In the genomic region with DNA sequence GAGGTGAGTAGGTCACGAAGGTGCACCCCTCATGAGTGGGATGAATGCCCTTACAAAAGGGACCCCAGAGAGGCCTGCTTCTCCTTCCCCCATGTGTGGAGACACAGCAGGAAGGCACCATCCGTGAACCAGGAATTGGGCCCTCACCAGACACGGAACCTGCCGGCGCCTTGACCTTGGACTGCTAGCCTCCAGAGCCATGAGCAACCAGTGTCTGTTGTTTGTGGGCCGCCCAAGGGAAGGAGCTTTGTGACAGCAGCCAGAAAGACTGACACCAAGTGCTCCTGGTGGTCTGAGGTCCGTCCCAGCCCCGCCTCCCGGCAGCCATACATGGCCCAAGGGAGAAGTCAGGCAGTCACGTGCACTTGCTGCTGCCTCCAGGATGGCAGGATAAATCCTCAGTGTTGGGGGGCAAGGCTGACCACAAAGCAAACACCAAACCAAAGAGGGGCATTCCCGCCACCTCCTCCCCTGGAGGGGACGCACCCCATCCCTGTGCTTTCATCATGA, we compare ENCODE assay signal across 2 cellular contexts.
TF ChIP-seq lines count a peak whose summit lies in the region.

No MANE protein-coding gene starts in this region.

TF ChIP-seq in HepG2, 621 proteins besides CTCF, POLR2A, EP300 and RAD21:
- TF ChIP-seq XRCC5 (optimal IDR thresholded peaks at IDR 0.05; ENCODE audit: low read length) = peak; percentile 18
- TF ChIP-seq ZNF605 (CRISPR knock-in tag; IDR thresholded peaks at IDR 0.05) = no peak

TF ChIP-seq in H1, 55 proteins besides CTCF, POLR2A, EP300 and RAD21:
- no peak for TF ChIP-seq CBX8 (IDR thresholded peaks at IDR 0.05; ENCODE audit: borderline replicate concordance, low read depth, low read length)
- no peak for TF ChIP-seq BCL11A (IDR thresholded peaks at IDR 0.05; ENCODE audit: low read depth in 2 of 2, low read length in 2 of 2)
- no peak for TF ChIP-seq HDAC2 (IDR thresholded peaks at IDR 0.05; ENCODE audit: borderline replicate concordance in 1 of 2, low read depth in 2 of 2, low read length in 2 of 2)
- no peak for TF ChIP-seq EZH2 (IDR thresholded peaks at IDR 0.05; ENCODE audit: low read depth, low read length, severe bottlenecking)
- TF ChIP-seq SAP30 (IDR thresholded peaks at IDR 0.05; ENCODE audit: insufficient read depth, insufficient replicate concordance, low read length) = no peak
- TF ChIP-seq SP2 (IDR thresholded peaks at IDR 0.05; ENCODE audit: low read length) = no peak
